11 cellular contexts compared by ENCODE assay signal in the genomic region with DNA sequence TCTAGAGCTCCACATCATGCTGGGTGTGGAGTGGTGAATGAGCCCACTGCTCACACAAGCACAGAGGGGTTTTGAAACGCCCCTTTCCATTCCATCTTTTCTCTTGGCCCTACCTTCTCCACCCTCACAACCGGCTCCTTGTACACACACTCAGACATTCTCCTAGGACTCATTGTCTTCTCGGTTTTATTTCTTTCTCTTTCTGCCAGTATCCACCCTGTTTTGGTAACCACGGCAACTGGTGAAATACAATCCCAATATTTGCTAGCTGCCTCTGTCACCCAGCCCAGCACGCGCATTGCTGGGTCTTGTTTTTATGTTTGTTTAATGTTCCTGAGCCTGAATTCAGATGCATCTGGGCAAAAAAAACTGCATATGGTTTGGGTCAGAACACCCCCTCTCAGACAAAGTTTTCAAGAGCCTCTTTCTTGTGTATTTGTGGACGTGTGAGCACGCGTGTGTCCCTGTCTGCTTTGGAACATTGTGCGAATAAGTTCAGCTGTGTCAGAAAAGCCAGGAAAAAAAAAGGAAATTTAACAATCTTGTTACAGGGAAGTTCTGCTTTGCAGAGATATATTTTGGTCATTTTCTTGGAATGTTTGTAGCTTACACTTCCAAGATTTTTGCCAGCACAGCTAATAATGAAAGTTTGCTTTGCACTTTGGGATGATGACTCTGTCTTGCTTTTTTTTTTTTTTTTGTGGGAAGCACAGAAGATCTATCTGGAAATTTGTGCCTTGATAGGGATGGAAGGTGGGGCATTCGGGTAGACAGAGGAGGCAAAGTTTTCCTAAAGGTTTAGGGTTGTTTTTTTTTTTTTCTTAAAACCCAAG.
DNase-seq lines count a peak whose midpoint lies in the region; ATAC-seq, FAIRE-seq and TF ChIP-seq lines count a peak whose summit lies in the region.
"Had no signal": no experiment of that assay in that cellular context is flagged by ENCODE, and none has a peak within 500 bp of the region (broad histone marks: within the 10 kb centered on the region; RNA-seq: fewer than 3 reads in every experiment).

No MANE protein-coding gene starts in this region.

- peaks cover 5 to 21% (median 8%) of the 10 kb centered on the region in 3 donors for H3K4me1 ChIP-seq in esophagus squamous epithelium
- peaks cover 5% of the 10 kb centered on the region for H3K4me1 ChIP-seq in ovary (ENCODE audit: insufficient read depth)

- H3K36me3 ChIP-seq in esophagus squamous epithelium (no peaks in the 10 kb centered on the region), ovary (no peaks in the 10 kb centered on the region)

- DNase-seq in DMS53 (lab: John Stamatoyannopoulos, UW): peak; percentile 94
- DNase-seq in NCI-H2171 treated with DMSO at 0.1 percent for 48 hours (lab: John Stamatoyannopoulos, UW): peak; percentile 24
- no peak for DNase-seq in esophagus squamous epithelium (lab: John Stamatoyannopoulos, UW)
- peak in 3 of 5 donors; percentile 18 to 40 (median 39) for DNase-seq in ovary
- no peak for DNase-seq in HTR-8/SVneo (ENCODE audit: insufficient read length, low spot score)
- DNase-seq in progenitor cell of endocrine pancreas (ENCODE audit: low spot score, unreplicated experiment): no peak
- DNase-seq in NCI-H510A (lab: John Stamatoyannopoulos, UW): no peak
- DNase-seq: DND-41; NCI-H226; stimulated activated naive B cell treated with anti-CD40 and anti-IgM and Interleukin-4, amounts not matched to agents 10 μg/mL and 1 μg/mL and 100 μg/mL, for 72 hours had no signal

- TF ChIP-seq EP300 in ovary (IDR thresholded peaks at IDR 0.05): no peak

- no peak for ATAC-seq in HG03159 (IDR thresholded peaks at IDR 0.05; ENCODE audit: unreplicated experiment)
- ATAC-seq: stimulated activated naive B cell treated with anti-CD40 and anti-IgM and Interleukin-4, amounts not matched to agents 10 μg/mL and 1 μg/mL and 100 μg/mL, for 72 hours had no signal

- H3K4me1 Mint-ChIP-seq in progenitor cell of endocrine pancreas (ENCODE audit: low read depth): peaks cover 35% of the 10 kb centered on the region
- H3K4me1 Mint-ChIP-seq: stimulated activated naive B cell treated with anti-CD40 and anti-IgM and Interleukin-4, amounts not matched to agents 10 μg/mL and 1 μg/mL and 100 μg/mL, for 72 hours had no signal

- no peak for TF ChIP-seq CTCF in esophagus squamous epithelium (IDR thresholded peaks at IDR 0.05)
- TF ChIP-seq CTCF in ovary (IDR thresholded peaks at IDR 0.05): no peak
- TF ChIP-seq CTCF in progenitor cell of endocrine pancreas (IDR thresholded peaks at IDR 0.05; ENCODE audit: unreplicated experiment): no peak

- no peaks in the 10 kb centered on the region for H3K27me3 ChIP-seq in esophagus squamous epithelium
- H3K27me3 ChIP-seq in ovary: no peaks in the 10 kb centered on the region

- no peak for TF ChIP-seq POLR2A in esophagus squamous epithelium (IDR thresholded peaks at IDR 0.05)
- no peak for TF ChIP-seq POLR2A in ovary (IDR thresholded peaks at IDR 0.05)

- H3K9me3 ChIP-seq in esophagus squamous epithelium (no peaks in the 10 kb centered on the region), ovary (no peaks in the 10 kb centered on the region)

- H3K9me3 Mint-ChIP-seq in progenitor cell of endocrine pancreas (ENCODE audit: low read depth): no peaks in the 10 kb centered on the region
- H3K9me3 Mint-ChIP-seq: stimulated activated naive B cell treated with anti-CD40 and anti-IgM and Interleukin-4, amounts not matched to agents 10 μg/mL and 1 μg/mL and 100 μg/mL, for 72 hours had no signal

- no peaks in the 10 kb centered on the region for H3K36me3 Mint-ChIP-seq in progenitor cell of endocrine pancreas (ENCODE audit: insufficient read depth)
- H3K36me3 Mint-ChIP-seq: stimulated activated naive B cell treated with anti-CD40 and anti-IgM and Interleukin-4, amounts not matched to agents 10 μg/mL and 1 μg/mL and 100 μg/mL, for 72 hours had no signal

- H3K27ac ChIP-seq in esophagus squamous epithelium (peak overlapping the region; percentile 1 to 78 (median 70)), ovary (no peak overlapping the region)

- WGBS in esophagus squamous epithelium, 2 donors: 19 to 34% methylated on average over 11 of the region's 11 CpGs
- WGBS in ovary, 3 donors: 17 to 28% (median 26%) methylated on average over 11 of the region's 11 CpGs

- no peak overlapping the region for H3K4me3 Mint-ChIP-seq in progenitor cell of endocrine pancreas (ENCODE audit: low read depth)
- H3K4me3 Mint-ChIP-seq: stimulated activated naive B cell treated with anti-CD40 and anti-IgM and Interleukin-4, amounts not matched to agents 10 μg/mL and 1 μg/mL and 100 μg/mL, for 72 hours had no signal

- H3K27ac Mint-ChIP-seq in progenitor cell of endocrine pancreas: no peak overlapping the region
- H3K27ac Mint-ChIP-seq: stimulated activated naive B cell treated with anti-CD40 and anti-IgM and Interleukin-4, amounts not matched to agents 10 μg/mL and 1 μg/mL and 100 μg/mL, for 72 hours had no signal

- peak overlapping the region in 3 of 4 donors; percentile 9 to 45 (median 25) for H3K4me3 ChIP-seq in esophagus squamous epithelium
- no peak overlapping the region for H3K4me3 ChIP-seq in ovary

- FAIRE-seq in HTR-8/SVneo (lab: Jason Lieb, UNC): no peak

- H3K27me3 Mint-ChIP-seq in progenitor cell of endocrine pancreas: peaks cover 2% of the 10 kb centered on the region

- intact Hi-C loops in esophagus squamous epithelium (cut with DNase I): no loop called here
- intact Hi-C loops in ovary (cut with DNase I): no loop called here

Comparison
In these comparisons a context has a peak if more than half of its experiments do, and no peak if none do; other contexts are left out.
1. DNase-seq: peak in DMS53 (single experiment), NCI-H2171 treated with DMSO at 0.1 percent for 48 hours (single experiment) and ovary (3 of 5); none in esophagus squamous epithelium (single experiment), HTR-8/SVneo (single experiment), progenitor cell of endocrine pancreas (single experiment) and NCI-H510A (single experiment).
2. H3K27ac ChIP-seq: peak in esophagus squamous epithelium (4 of 4); none in ovary (0 of 2).